Comparison of ENCODE assay signal across 9 cellular contexts in genomic region chr22:36330127-36330526, GRCh38. TPM values are rescaled to one million over a fixed set of nuclear protein-coding genes. Genes with fewer than 3 reads are reported as not detected.
DNase-seq lines count a peak whose midpoint lies in the region; ATAC-seq, FAIRE-seq and TF ChIP-seq lines count a peak whose summit lies in the region.
"Had no signal": no experiment of that assay in that cellular context is flagged by ENCODE, and none has a peak within 500 bp of the region (broad histone marks: within the 10 kb centered on the region; RNA-seq: fewer than 3 reads in every experiment).

No MANE protein-coding gene starts in this region.

- no peak for TF ChIP-seq EP300 in K562 (IDR thresholded peaks at IDR 0.05; ENCODE audit: low read length)

- peak overlapping the region; percentile 70 for H3K4ac ChIP-seq in mesendoderm (ENCODE audit: low read depth, low read length)

- BruUV-seq in K562 (replicated peaks; lab: Mats Ljungman, UMichigan) = no TSS peak

- peaks cover 91% of the 10 kb centered on the region for H3K4me1 Mint-ChIP-seq in activated CD4-positive, alpha-beta T cell treated with anti-CD3 and anti-CD28 coated beads, Interleukin-2, amount 10 ng/mL, durations not matched to agents 7 days and 5 days

- H3K4me1 ChIP-seq in K562 (replicated peaks in 1 of 2; ENCODE audit: control insufficient read depth in 2 of 2, insufficient read depth in 2 of 2, low read length in 2 of 2) = peaks cover 71 to 72% of the 10 kb centered on the region in 2 experiments
- peaks cover 26% of the 10 kb centered on the region for H3K4me1 ChIP-seq in mesendoderm (ENCODE audit: control insufficient read depth, low read depth, low read length)
- H3K4me1 ChIP-seq in thyroid gland = peaks cover 93 to 100% of the 10 kb centered on the region in 2 donors
- peaks cover 59% of the 10 kb centered on the region for H3K4me1 ChIP-seq in BE2C

- H4K5ac ChIP-seq in mesendoderm (ENCODE audit: low read length) = no peak overlapping the region

- H3K27me3 Mint-ChIP-seq in activated CD4-positive, alpha-beta T cell treated with anti-CD3 and anti-CD28 coated beads, Interleukin-2, amount 10 ng/mL, durations not matched to agents 7 days and 5 days = no peaks in the 10 kb centered on the region

- H3K4me3 ChIP-seq in K562 (no peak overlapping the region), mesendoderm (ENCODE audit: low read length) (no peak overlapping the region), thyroid gland (replicated peaks in 1 of 3) (no peak overlapping the region), BE2C (ENCODE audit: low read depth, low read length) (no peak overlapping the region)

- ATAC-seq in K562 (no peak), HG02610 (IDR thresholded peaks at IDR 0.05; ENCODE audit: unreplicated experiment) (no peak), HG03442 (IDR thresholded peaks at IDR 0.05; ENCODE audit: unreplicated experiment) (no peak)

- peaks cover 5% of the 10 kb centered on the region for H3K9me1 ChIP-seq in K562 (ENCODE audit: control insufficient read depth, insufficient read depth, low read length)

- peak overlapping the region; percentile 41 for H3K18ac ChIP-seq in mesendoderm (ENCODE audit: low read length)

- H2BK15ac ChIP-seq in mesendoderm (replicated peaks; ENCODE audit: low read depth) = no peak overlapping the region

- H3K27ac Mint-ChIP-seq in activated CD4-positive, alpha-beta T cell treated with anti-CD3 and anti-CD28 coated beads, Interleukin-2, amount 10 ng/mL, durations not matched to agents 7 days and 5 days = peak overlapping the region; percentile 99

- TF ChIP-seq POLR2A in K562 (conservative IDR thresholded peaks at IDR 0.05) (no peak), thyroid gland (IDR thresholded peaks at IDR 0.05) (no peak)

- H3K4me3 Mint-ChIP-seq in activated CD4-positive, alpha-beta T cell treated with anti-CD3 and anti-CD28 coated beads, Interleukin-2, amount 10 ng/mL, durations not matched to agents 7 days and 5 days = peak overlapping the region; percentile 86

- WGBS in K562 (ENCODE audit: insufficient coverage, low coverage, missing lambda C conversion rate) = 90% methylated on average over 7 of the region's 9 CpGs
- no CpG with 5 or more reads among the region's 9 CpGs for WGBS in mesendoderm (ENCODE audit: extremely low coverage, insufficient coverage, low lambda C conversion rate)
- 74 to 87% methylated on average over 9 of the region's 9 CpGs for WGBS in thyroid gland, 2 donors

- H4K8ac ChIP-seq in mesendoderm (ENCODE audit: low read depth, low read length) = no peak overlapping the region

- H3K27ac ChIP-seq in K562 (ENCODE audit: extremely low read depth, low read depth, low read length) (peak overlapping the region; percentile 91; the same call in 2 of the 3 replicates), mesendoderm (ENCODE audit: low read depth, low read length) (peak overlapping the region; percentile 65), thyroid gland (peak overlapping the region; percentile 98 to 99 (median 98))

- TF ChIP-seq CTCF in K562 (IDR thresholded peaks at IDR 0.05 in 2 of 3, conservative IDR thresholded peaks at IDR 0.05 in 1 of 3; ENCODE audit: insufficient read depth in 2 of 3, low read depth in 1 of 3, low read length in 3 of 3) (no peak), thyroid gland (IDR thresholded peaks at IDR 0.05) (no peak), BE2C (IDR thresholded peaks at IDR 0.05; ENCODE audit: low read depth, low read length) (no peak)

- peak overlapping the region; percentile 77 for H3K56ac ChIP-seq in mesendoderm (ENCODE audit: low read length)

- peaks cover 44% of the 10 kb centered on the region for H3K79me1 ChIP-seq in mesendoderm (ENCODE audit: low read length)

- H3K36me3 ChIP-seq in K562 (ENCODE audit: control insufficient read depth, insufficient read depth, low read length) = peaks cover 78% of the 10 kb centered on the region
- H3K36me3 ChIP-seq in mesendoderm (ENCODE audit: control insufficient read depth, insufficient read depth, low read length) = peaks cover 12% of the 10 kb centered on the region
- H3K36me3 ChIP-seq in thyroid gland = peaks cover 6 to 16% of the 10 kb centered on the region in 2 donors
- peaks cover 42% of the 10 kb centered on the region for H3K36me3 ChIP-seq in BE2C

- no peak overlapping the region for H2AK5ac ChIP-seq in mesendoderm (ENCODE audit: low read length)

- no peak overlapping the region for H2AFZ ChIP-seq in K562 (ENCODE audit: low read depth, low read length)

- DNase-seq in activated CD4-positive, alpha-beta T cell treated with anti-CD3 and anti-CD28 coated beads, Interleukin-2, amount 10 ng/mL, durations not matched to agents 7 days and 5 days = no peak
- no peak for DNase-seq in activated CD4-positive, alpha-beta T cell treated with anti-CD3 and anti-CD28 coated beads, Interleukin-2, amount 50 U/mL, for 48 hours
- DNase-seq in K562 (ENCODE audit: extremely low read depth in 1 of 4, low spot score in 3 of 4) = no peak
- peak; percentile 44 for DNase-seq in mesendoderm
- no peak for DNase-seq in thyroid gland
- no peak for DNase-seq in BE2C
- DNase-seq: T-helper 9 cell had no signal

- FAIRE-seq in K562 (lab: Jason Lieb, UNC) = no peak

- H3K36me3 Mint-ChIP-seq in activated CD4-positive, alpha-beta T cell treated with anti-CD3 and anti-CD28 coated beads, Interleukin-2, amount 10 ng/mL, durations not matched to agents 7 days and 5 days (ENCODE audit: low read depth) = peaks cover 97% of the 10 kb centered on the region

- no peak overlapping the region for H2BK120ac ChIP-seq in mesendoderm (ENCODE audit: low read depth, low read length)

- no peaks in the 10 kb centered on the region for H4K20me1 ChIP-seq in K562 (replicated peaks; ENCODE audit: control insufficient read depth, insufficient read depth, low read length)

- H3K79me2 ChIP-seq in K562 (ENCODE audit: control insufficient read depth, insufficient read depth, low read length) (peaks cover 55% of the 10 kb centered on the region), mesendoderm (ENCODE audit: control insufficient read depth, insufficient read depth, low read length) (peaks cover 60% of the 10 kb centered on the region)

- H3K9ac ChIP-seq in K562 (ENCODE audit: insufficient read depth in 1 of 2, low read depth in 2 of 2, low read length in 2 of 2) (no peak overlapping the region), mesendoderm (ENCODE audit: low read length) (peak overlapping the region; percentile 48)

- H3K9me3 ChIP-seq in K562 (replicated peaks; ENCODE audit: control insufficient read depth, insufficient read depth, low read depth, low read length) (no peaks in the 10 kb centered on the region), thyroid gland (no peaks in the 10 kb centered on the region), BE2C (no peaks in the 10 kb centered on the region)

- no peak for TF ChIP-seq RAD21 in K562 (CRISPR knock-in tag; conservative IDR thresholded peaks at IDR 0.05 in 1 of 2, IDR thresholded peaks at IDR 0.05 in 1 of 2)

- in situ Hi-C loops in K562 (cut with MboI) = no loop called here

- POLR2A ChIA-PET in activated CD4-positive, alpha-beta T cell treated with anti-CD3 and anti-CD28 coated beads, Interleukin-2, amount 10 ng/mL, durations not matched to agents 7 days and 5 days (lab: Charles Lee) = no interaction called here
- POLR2A ChIA-PET in K562 (lab: Yijun Ruan, JAX) = interaction anchor here (0.9 kb wide), 1 partner anchor 9 kb away, joined by 3 read pairs; no protein-coding TSS in a partner anchor

- H3K27me3 ChIP-seq in K562 (ENCODE audit: control insufficient read depth in 2 of 2, insufficient read depth in 2 of 2, low read length in 2 of 2) (no peaks in the 10 kb centered on the region), mesendoderm (ENCODE audit: insufficient read depth, low read length, poor library complexity) (no peaks in the 10 kb centered on the region), thyroid gland (no peaks in the 10 kb centered on the region), BE2C (no peaks in the 10 kb centered on the region)

- peak overlapping the region; percentile 37 for H2BK5ac ChIP-seq in mesendoderm (ENCODE audit: low read length)

- intact Hi-C loops in K562 (cut with micrococcal nuclease) = no loop called here
- intact Hi-C loops in thyroid gland (cut with DNase I) = no loop called here

- H3K23ac ChIP-seq in mesendoderm (ENCODE audit: low read length) = peak overlapping the region; percentile 54

- H3K4me2 ChIP-seq in K562 (ENCODE audit: insufficient read depth, low read length) (no peak overlapping the region), mesendoderm (ENCODE audit: low read length) (no peak overlapping the region)

- no peaks in the 10 kb centered on the region for H3K9me3 Mint-ChIP-seq in activated CD4-positive, alpha-beta T cell treated with anti-CD3 and anti-CD28 coated beads, Interleukin-2, amount 10 ng/mL, durations not matched to agents 7 days and 5 days

- CTCF ChIA-PET in activated CD4-positive, alpha-beta T cell treated with anti-CD3 and anti-CD28 coated beads, Interleukin-2, amount 10 ng/mL, durations not matched to agents 7 days and 5 days (lab: Charles Lee) = interaction anchor here (3.5 kb wide), 1 partner anchor 140 kb away, joined by 12 read pairs; no protein-coding TSS in a partner anchor
- CTCF ChIA-PET in K562 (lab: Yijun Ruan, JAX; ENCODE audit: low intra/inter-chr PET ratio) = no interaction called here

RNA-seq across cellular contexts. Expression of gene MYH9, which starts 57.6 kb away (rescaled TPM):
- 1,000 to 10,000 TPM in 1 of 2 experiments, 100 to 1,000 TPM in 1; 881 to 1,009 TPM for total RNA-seq in activated CD4-positive, alpha-beta T cell treated with anti-CD3 and anti-CD28 coated beads, Interleukin-2, amount 10 ng/mL, durations not matched to agents 7 days and 5 days
- 136 and 261 TPM in 2 replicates for total RNA-seq in K562 (2011; cell fraction: chromatin; rRNA removed; ENCODE audit: low replicate concordance)
- 51.3 and 57.4 TPM in 2 replicates for total RNA-seq in K562 (2011; cell fraction: nucleolus; rRNA removed)
- 65.9 and 76.0 TPM in 2 replicates for total RNA-seq in K562 (2011; cell fraction: nucleoplasm; rRNA removed)
- total RNA-seq in K562 (2014; rRNA removed) (60.1 and 60.4 TPM in 2 replicates), K562 (2014; rRNA removed; fragmentation: Illumina TruSeq; extraction: Trizol) (24.6 and 33.6 TPM in 2 replicates), K562 (2015; rRNA removed; fragmentation: Illumina TruSeq; extraction: Trizol) (24.1 and 30.5 TPM in 2 replicates), K562 (2021) (94.6 and 111 TPM in 2 replicates), thyroid gland (100 to 1,000 TPM; 228 to 375 (median 275) TPM)
- polyA plus RNA-seq in K562 (2011; rRNA removed) (24.1 and 34.2 TPM in 2 replicates), K562 (2014; fragmentation: Illumina TruSeq; extraction: Trizol) (31.3 and 44.5 TPM in 2 replicates), K562 (2014; fragmentation: Nextera tagmentation; extraction: Ambion mirVana) (1 to 10 TPM in 1 of 2 experiments, under 1 TPM in 1; 0.71 to 1.3 TPM), K562 (2014; rRNA removed) (34.2 and 37.4 TPM in 2 replicates)
- 10.2 and 12.5 TPM in 2 replicates for polyA plus RNA-seq in K562 (2011; cell fraction: cytosol; rRNA removed)
- 32.6 and 34.6 TPM in 2 replicates for polyA plus RNA-seq in K562 (2011; cell fraction: nucleus; rRNA removed)
- polyA plus RNA-seq in K562 (2012) = 54.3 and 92.2 TPM in 2 replicates
- polyA minus RNA-seq in K562 (2011; rRNA and poly(A)+ RNA removed) = 90.2 and 122 TPM in 2 replicates
- 59.8 and 63.1 TPM in 2 replicates for polyA minus RNA-seq in K562 (2011; cell fraction: cytosol; rRNA and poly(A)+ RNA removed)
- polyA minus RNA-seq in K562 (2011; cell fraction: nucleus; rRNA and poly(A)+ RNA removed) = 20.6 and 41.5 TPM in 2 replicates
- polyA plus RNA-seq in mesendoderm (2013, experiment 1 of 2) = 110 TPM
- 111 TPM for polyA plus RNA-seq in mesendoderm (2013, experiment 2 of 2)
- 101 TPM for polyA plus RNA-seq in BE2C (2012; ENCODE audit: insufficient read depth, insufficient read length, low read depth)
